In the genomic region with DNA sequence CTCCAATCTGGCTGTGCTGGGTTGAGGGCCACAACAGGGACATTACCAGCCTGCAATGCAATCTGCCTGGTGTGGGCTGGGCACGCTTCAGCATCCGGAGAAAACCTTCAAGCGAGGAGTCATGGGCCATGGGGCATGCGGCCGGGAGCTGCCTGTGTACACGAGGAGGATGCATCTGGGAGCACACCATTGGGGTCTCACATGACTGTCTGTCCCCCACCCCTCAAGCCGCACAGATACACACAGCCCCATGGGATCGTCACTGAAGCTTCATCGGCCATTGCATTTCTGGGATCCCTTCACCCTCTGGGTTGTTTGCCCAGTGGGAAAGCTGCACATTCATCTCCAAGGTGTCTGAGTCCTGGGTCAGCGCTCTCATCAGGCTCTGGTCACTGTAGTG, we compare ENCODE assay signal across 27 cellular contexts. TPM values are rescaled to one million over a fixed set of nuclear protein-coding genes. Genes with fewer than 3 reads are reported as not detected.
A peak's percentile ranks its signal among the peaks of the same experiment; 100 is the strongest.
DNase-seq lines count a peak whose midpoint lies in the region; ATAC-seq, FAIRE-seq and TF ChIP-seq lines count a peak whose summit lies in the region.
"Had no signal": no experiment of that assay in that cellular context is flagged by ENCODE, and none has a peak within 500 bp of the region (broad histone marks: within the 10 kb centered on the region; RNA-seq: fewer than 3 reads in every experiment).

No MANE protein-coding gene starts in this region.

- H4K20me1 ChIP-seq in H1 (replicated peaks in 1 of 2; ENCODE audit: control insufficient read depth in 1 of 2, insufficient read depth in 2 of 2, low read length in 2 of 2), result no peaks in the 10 kb centered on the region

- no peaks in the 10 kb centered on the region for H3K79me2 ChIP-seq in H1 (ENCODE audit: control insufficient read depth in 1 of 2, insufficient read depth in 2 of 2, low read length in 2 of 2)

- H2AK5ac ChIP-seq in H1 (ENCODE audit: low read depth, low read length), result no peak overlapping the region

- H3K4ac ChIP-seq in H1 (replicated peaks; ENCODE audit: insufficient read length, low read depth, low read length), result no peak overlapping the region

- no peak for TF ChIP-seq RAD21 in H1 (IDR thresholded peaks at IDR 0.05 in 1 of 2, conservative IDR thresholded peaks at IDR 0.05 in 1 of 2; ENCODE audit: low read depth in 2 of 2, low read length in 2 of 2)

- H3K27me3 ChIP-seq in RWPE2 (ENCODE audit: insufficient read depth, poor library complexity, severe bottlenecking) (peaks cover 27% of the 10 kb centered on the region), H1 (replicated peaks in 1 of 4; ENCODE audit: control insufficient read depth in 3 of 4, extremely low read depth in 1 of 4, insufficient read depth in 3 of 4, low read length in 3 of 4) (no peaks in the 10 kb centered on the region)
- H3K27me3 ChIP-seq: BE2C had no signal

- H3K36me3 Mint-ChIP-seq in type B pancreatic cell, result no peaks in the 10 kb centered on the region
- H3K36me3 Mint-ChIP-seq in CD14-positive monocyte, result no peaks in the 10 kb centered on the region

- CTCF ChIA-PET in H1 (lab: Charles Lee; ENCODE audit: partially characterized antibody), result interaction anchor here (1.1 to 1.3 kb wide), 2 partner anchors 8 to 17 kb away, joined by 4 to 7 read pairs; no protein-coding TSS in a partner anchor

- in situ Hi-C loops in GM13977 (cut with MboI; ENCODE audit: low pct_unique_long_range_greater_than_20kb, low sequenced_read_pairs, unreplicated experiment), result no loop called here

- no peak overlapping the region for H3K4me3 ChIP-seq in RWPE2 (ENCODE audit: severe bottlenecking)
- no peak overlapping the region for H3K4me3 ChIP-seq in H1 (ENCODE audit: extremely low read depth in 1 of 4, insufficient read depth in 2 of 4, low read depth in 3 of 4, low read length in 4 of 4)
- H3K4me3 ChIP-seq: A549, GM12878, GM23248, HAP-1, K562 had no signal

- no peak overlapping the region for H3K27ac Mint-ChIP-seq in type B pancreatic cell
- no peak overlapping the region for H3K27ac Mint-ChIP-seq in CD14-positive monocyte
- H3K27ac Mint-ChIP-seq: CD4-positive, alpha-beta T cell had no signal

- no peak overlapping the region for H3K4me2 ChIP-seq in H1 (ENCODE audit: insufficient read depth in 1 of 2, low read depth in 2 of 2, low read length in 2 of 2)
- H3K4me2 ChIP-seq: A549 had no signal

- H3K4me1 ChIP-seq in RWPE2 (ENCODE audit: insufficient read depth, poor library complexity, severe bottlenecking) (no peaks in the 10 kb centered on the region), H1 (replicated peaks in 1 of 4; ENCODE audit: control insufficient read depth in 3 of 4, insufficient read depth in 4 of 4, low read length in 3 of 4) (peaks cover 0 to 9% (median 6%) of the 10 kb centered on the region in 4 experiments; a peak in 5 of 7 replicates)
- H3K4me1 ChIP-seq: BE2C, HAP-1 had no signal

- no peaks in the 10 kb centered on the region for H3K9me3 ChIP-seq in RWPE2 (ENCODE audit: severe bottlenecking)
- no peaks in the 10 kb centered on the region for H3K9me3 ChIP-seq in H1 (ENCODE audit: insufficient read depth in 2 of 2, low read depth in 1 of 2, low read length in 1 of 2)
- H3K9me3 ChIP-seq: A549, BE2C, HAP-1 had no signal

- no peak for FAIRE-seq in H1 (lab: Jason Lieb, UNC)
- FAIRE-seq: A549, GM12878, HepG2, K562 had no signal

- POLR2A ChIA-PET in H1 (lab: Charles Lee; ENCODE audit: partially characterized antibody), result interaction anchor here (1.0 kb wide), 1 partner anchor 26 kb away, joined by 6 read pairs; no protein-coding TSS in a partner anchor

- no peak overlapping the region for H4K8ac ChIP-seq in H1 (ENCODE audit: extremely low read depth, insufficient read depth, low read length)

- H3K79me1 ChIP-seq in H1 (ENCODE audit: low read depth, low read length), result no peaks in the 10 kb centered on the region

- H2BK120ac ChIP-seq in H1 (replicated peaks; ENCODE audit: low read depth, low read length), result no peak overlapping the region

- TF ChIP-seq CTCF in RWPE2 (IDR thresholded peaks at IDR 0.05; ENCODE audit: poor library complexity, severe bottlenecking) (no peak), H1 (IDR thresholded peaks at IDR 0.05; ENCODE audit: control extremely low read depth in 1 of 3, insufficient read depth in 1 of 3, low read depth in 1 of 3, low read length in 3 of 3) (no peak), omental fat pad (IDR thresholded peaks at IDR 0.05) (no peak), type B pancreatic cell (conservative IDR thresholded peaks at IDR 0.05) (no peak), GM13977 (IDR thresholded peaks at IDR 0.05; ENCODE audit: extremely low read depth, insufficient read depth, missing control alignments) (no peak), CD14-positive monocyte (IDR thresholded peaks at IDR 0.05) (no peak)

- H3K27ac ChIP-seq in RWPE2 (ENCODE audit: poor library complexity, severe bottlenecking), result no peak overlapping the region
- H3K27ac ChIP-seq in H1 (ENCODE audit: low read depth, low read length), result no peak overlapping the region
- H3K27ac ChIP-seq: A549, GM23248, HL-60 had no signal

- peak; percentile 12 for DNase-seq in RWPE2 (ENCODE audit: low spot score)
- peak in 1 of 2 experiments; percentile 34 for DNase-seq in H1 (ENCODE audit: low read depth in 1 of 2, low spot score in 2 of 2)
- peak; percentile 4 for DNase-seq in omental fat pad (ENCODE audit: low spot score)
- peak; percentile 61 for DNase-seq in type B pancreatic cell (ENCODE audit: extremely low spot score, unreplicated experiment)
- DNase-seq in GM13977 (ENCODE audit: low spot score), result no peak
- DNase-seq in CD14-positive monocyte (ENCODE audit: low spot score), result no peak
- DNase-seq: BE2C; CD4-positive, alpha-beta T cell; COR-L47; DMS 273 treated with DMSO at 0.1 percent for 48 hours; DMS79 treated with DMSO at 0.1 percent for 48 hours; GM23248; NCI-H1092 treated with DMSO at 0.1 percent for 48 hours; NCI-H146; NCI-H2029; NCI-H2227 treated with DMSO at 0.1 percent for 48 hours; NCI-H510A; NCI-H748 treated with DMSO at 0.1 percent for 48 hours had no signal

- no peak overlapping the region for H2BK5ac ChIP-seq in H1 (ENCODE audit: low read depth, low read length)

- H2BK15ac ChIP-seq in H1 (ENCODE audit: low read length), result no peak overlapping the region

- no peak overlapping the region for H3K18ac ChIP-seq in H1 (ENCODE audit: extremely low read depth, low read length)

- no peaks in the 10 kb centered on the region for H3K23me2 ChIP-seq in H1 (ENCODE audit: low read depth, low read length)

- no peak overlapping the region for H2BK20ac ChIP-seq in H1 (ENCODE audit: low read length)

- TF ChIP-seq POLR2A in H1 (IDR thresholded peaks at IDR 0.05; ENCODE audit: control extremely low read depth in 1 of 2, low read depth in 2 of 2, low read length in 2 of 2), result no peak

- H4K91ac ChIP-seq in H1 (replicated peaks; ENCODE audit: insufficient read length, low read length), result peak overlapping the region; percentile 12

- no peak overlapping the region for H3K9ac ChIP-seq in H1 (replicated peaks in 1 of 4; ENCODE audit: extremely low read depth in 1 of 4, low read depth in 3 of 4, low read length in 3 of 4)
- H3K9ac ChIP-seq: GM23248 had no signal

- WGBS in H1 (ENCODE audit: extremely low coverage in 1 of 2, insufficient coverage in 1 of 2, insufficient read length in 1 of 2, insufficient replicate concordance in 2 of 2, low coverage in 1 of 2, low lambda C conversion rate in 2 of 2, missing lambda C conversion rate in 1 of 2), 2 experiments, result 95% methylated on average over 10 of the region's 10 CpGs; no CpG with 5 or more reads in 1 of the 2 experiments

- H3K9me3 Mint-ChIP-seq in type B pancreatic cell (no peaks in the 10 kb centered on the region), CD14-positive monocyte (peaks cover 0 to 8% (median 2%) of the 10 kb centered on the region in 7 donors)
- H3K9me3 Mint-ChIP-seq: CD4-positive, alpha-beta T cell had no signal

- H2BK12ac ChIP-seq in H1 (ENCODE audit: low read depth, low read length), result no peak overlapping the region

- H3K36me3 ChIP-seq in RWPE2 (ENCODE audit: low read depth), result no peaks in the 10 kb centered on the region
- H3K36me3 ChIP-seq in H1 (ENCODE audit: control insufficient read depth in 2 of 4, insufficient read depth in 4 of 4, low read length in 3 of 4), result no peaks in the 10 kb centered on the region
- H3K36me3 ChIP-seq: BE2C, HAP-1 had no signal

- H3K4me3 Mint-ChIP-seq in type B pancreatic cell (no peak overlapping the region), CD14-positive monocyte (no peak overlapping the region)
- H3K4me3 Mint-ChIP-seq: CD4-positive, alpha-beta T cell had no signal

- H3K14ac ChIP-seq in H1 (ENCODE audit: insufficient read length), result no peak overlapping the region

- H2AFZ ChIP-seq in H1 (ENCODE audit: low read length), result no peak overlapping the region
- H2AFZ ChIP-seq: GM23248 had no signal

- intact Hi-C loops in CD14-positive monocyte (cut with micrococcal nuclease), result no loop called here

- H3K27me3 Mint-ChIP-seq in type B pancreatic cell, result peaks cover 9% of the 10 kb centered on the region
- H3K27me3 Mint-ChIP-seq in CD14-positive monocyte (ENCODE audit: low read depth in 3 of 3), result peaks cover 3 to 21% (median 8%) of the 10 kb centered on the region in 3 donors

- H3K23ac ChIP-seq in H1 (ENCODE audit: insufficient read length), result no peak overlapping the region

- no peak overlapping the region for H4K5ac ChIP-seq in H1 (ENCODE audit: insufficient read length, low read depth, low read length)

- no peak overlapping the region for H3K56ac ChIP-seq in H1 (replicated peaks; ENCODE audit: insufficient read length, low read depth, low read length)

- H3K4me1 Mint-ChIP-seq in type B pancreatic cell (ENCODE audit: unreplicated experiment), result no peaks in the 10 kb centered on the region
- H3K4me1 Mint-ChIP-seq in CD14-positive monocyte, result no peaks in the 10 kb centered on the region

- ATAC-seq in RWPE2 (ENCODE audit: low read depth), result no peak
- no peak for ATAC-seq in omental fat pad (ENCODE audit: low FRiP score)
- no peak for ATAC-seq in GM19351 (IDR thresholded peaks at IDR 0.05; ENCODE audit: unreplicated experiment)
- ATAC-seq: A549, GM12878, HepG2, K562, SK-N-SH treated with all-trans-retinoic acid at 6 μM for 48 hours had no signal

- TF ChIP-seq EP300 in H1 (IDR thresholded peaks at IDR 0.05; ENCODE audit: borderline replicate concordance in 1 of 2, low read depth in 2 of 2, low read length in 2 of 2), result no peak

RNA-seq across cellular contexts. Expression of a gene that starts 9.9 kb away (rescaled TPM):
- not detected in 2 replicates for total RNA-seq in H1 (2021; fragmentation: NEBNext Ultra II Directional; extraction: Animal tissue kit (Norgen Biotek cat#: 25700))
- polyA plus RNA-seq in H1 (2011; rRNA removed), result not detected in 2 replicates
- polyA plus RNA-seq in H1 (2011; cell fraction: cytosol; rRNA removed), result not detected
- not detected for polyA plus RNA-seq in H1 (2011; cell fraction: nucleus; rRNA removed)
- 0.24 TPM in 1 of 4 replicates, not detected in the others for polyA plus RNA-seq in H1 (2012, experiment 1 of 2)
- polyA plus RNA-seq in H1 (2012, experiment 2 of 2), result not detected
- polyA plus RNA-seq in H1 (2013, experiment 1 of 2), result 0.20 TPM
- polyA plus RNA-seq in H1 (2013, experiment 2 of 2), result not detected
- not detected in 2 replicates for polyA minus RNA-seq in H1 (2011; rRNA and poly(A)+ RNA removed)
- polyA minus RNA-seq in H1 (2011; cell fraction: cytosol; rRNA and poly(A)+ RNA removed), result not detected
- not detected for polyA minus RNA-seq in H1 (2011; cell fraction: nucleus; rRNA and poly(A)+ RNA removed)
- not detected for total RNA-seq in omental fat pad
- not detected in 2 replicates for total RNA-seq in type B pancreatic cell (ENCODE audit: low replicate concordance)
- polyA plus RNA-seq in CD14-positive monocyte, result not detected
- total RNA-seq: CD4-positive, alpha-beta T cell; GM12878; GM23248; HepG2; HT-29; K562 had no signal
- polyA plus RNA-seq: A549, GM12878, GM23248, HepG2, K562 had no signal

RNA-seq across cellular contexts. Expression of a gene that starts 14.8 kb away (rescaled TPM):
- not detected in 2 replicates for total RNA-seq in H1 (2021; fragmentation: NEBNext Ultra II Directional; extraction: Animal tissue kit (Norgen Biotek cat#: 25700))
- polyA plus RNA-seq in H1 (2011; rRNA removed) (not detected in 2 replicates), CD14-positive monocyte (not detected)
- not detected for polyA plus RNA-seq in H1 (2011; cell fraction: cytosol; rRNA removed)
- polyA plus RNA-seq in H1 (2011; cell fraction: nucleus; rRNA removed), result not detected
- polyA plus RNA-seq in H1 (2012, experiment 1 of 2), result not detected in 4 replicates
- not detected for polyA plus RNA-seq in H1 (2012, experiment 2 of 2)
- polyA plus RNA-seq in H1 (2013, experiment 1 of 2), result not detected
- polyA plus RNA-seq in H1 (2013, experiment 2 of 2), result not detected
- not detected in 2 replicates for polyA minus RNA-seq in H1 (2011; rRNA and poly(A)+ RNA removed)
- not detected for polyA minus RNA-seq in H1 (2011; cell fraction: cytosol; rRNA and poly(A)+ RNA removed)
- polyA minus RNA-seq in H1 (2011; cell fraction: nucleus; rRNA and poly(A)+ RNA removed), result not detected
- total RNA-seq in omental fat pad (not detected), type B pancreatic cell (ENCODE audit: low replicate concordance) (not detected in 2 replicates)
- total RNA-seq: CD4-positive, alpha-beta T cell; GM12878; GM23248; HepG2; HT-29; K562 had no signal
- polyA plus RNA-seq: A549, GM12878, GM23248, K562 had no signal

RNA-seq across cellular contexts. Expression of a gene that starts 30.5 kb away (rescaled TPM):
- total RNA-seq in H1 (2021; fragmentation: NEBNext Ultra II Directional; extraction: Animal tissue kit (Norgen Biotek cat#: 25700)), result not detected in 2 replicates
- polyA plus RNA-seq in H1 (2011; rRNA removed), result 0.19 TPM in 1 of 2 replicates, not detected in the other
- polyA plus RNA-seq in H1 (2011; cell fraction: cytosol; rRNA removed), result not detected
- polyA plus RNA-seq in H1 (2011; cell fraction: nucleus; rRNA removed), result not detected
- not detected in 4 replicates for polyA plus RNA-seq in H1 (2012, experiment 1 of 2)
- polyA plus RNA-seq in H1 (2012, experiment 2 of 2), result not detected
- polyA plus RNA-seq in H1 (2013, experiment 1 of 2), result not detected
- polyA plus RNA-seq in H1 (2013, experiment 2 of 2), result 0.13 TPM
- not detected in 2 replicates for polyA minus RNA-seq in H1 (2011; rRNA and poly(A)+ RNA removed)
- polyA minus RNA-seq in H1 (2011; cell fraction: cytosol; rRNA and poly(A)+ RNA removed), result not detected
- not detected for polyA minus RNA-seq in H1 (2011; cell fraction: nucleus; rRNA and poly(A)+ RNA removed)
- total RNA-seq in omental fat pad, result not detected
- not detected in 2 replicates for total RNA-seq in type B pancreatic cell (ENCODE audit: low replicate concordance)
- polyA plus RNA-seq in CD14-positive monocyte, result not detected
- total RNA-seq: CD4-positive, alpha-beta T cell; GM12878; GM23248; HT-29 had no signal
- polyA plus RNA-seq: A549, GM12878, GM23248 had no signal

RNA-seq across cellular contexts. Expression of a gene that starts 30.6 kb away (rescaled TPM):
- 78.6 and 78.8 TPM in 2 replicates for total RNA-seq in H1 (2021; fragmentation: NEBNext Ultra II Directional; extraction: Animal tissue kit (Norgen Biotek cat#: 25700))
- 476 and 530 TPM in 2 replicates for polyA plus RNA-seq in H1 (2011; rRNA removed)
- polyA plus RNA-seq in H1 (2011; cell fraction: cytosol; rRNA removed), result 259 TPM
- 320 TPM for polyA plus RNA-seq in H1 (2011; cell fraction: nucleus; rRNA removed)
- 55.2 to 114 TPM (median 111 TPM) in 4 replicates for polyA plus RNA-seq in H1 (2012, experiment 1 of 2)
- 122 TPM for polyA plus RNA-seq in H1 (2012, experiment 2 of 2)
- 112 TPM for polyA plus RNA-seq in H1 (2013, experiment 1 of 2)
- polyA plus RNA-seq in H1 (2013, experiment 2 of 2), result 119 TPM
- polyA minus RNA-seq in H1 (2011; rRNA and poly(A)+ RNA removed), result 161 and 164 TPM in 2 replicates
- polyA minus RNA-seq in H1 (2011; cell fraction: cytosol; rRNA and poly(A)+ RNA removed), result 116 TPM
- polyA minus RNA-seq in H1 (2011; cell fraction: nucleus; rRNA and poly(A)+ RNA removed), result 86.0 TPM
- 10 to 100 TPM; 23.5 to 46.8 (median 34.9) TPM for total RNA-seq in omental fat pad
- 50.0 and 55.2 TPM in 2 replicates for total RNA-seq in type B pancreatic cell (ENCODE audit: low replicate concordance)
- polyA plus RNA-seq in CD14-positive monocyte, result 10 to 100 TPM; 27.9 to 30.2 TPM

RNA-seq across cellular contexts. Expression of a gene that starts 51.5 kb away (rescaled TPM):
- 32.7 and 35.9 TPM in 2 replicates for total RNA-seq in H1 (2021; fragmentation: NEBNext Ultra II Directional; extraction: Animal tissue kit (Norgen Biotek cat#: 25700))
- polyA plus RNA-seq in H1 (2011; rRNA removed), result 9.8 and 17.4 TPM in 2 replicates
- polyA plus RNA-seq in H1 (2011; cell fraction: cytosol; rRNA removed), result 18.3 TPM
- polyA plus RNA-seq in H1 (2011; cell fraction: nucleus; rRNA removed), result 33.1 TPM
- 15.6 to 25.7 TPM (median 25.0 TPM) in 4 replicates for polyA plus RNA-seq in H1 (2012, experiment 1 of 2)
- polyA plus RNA-seq in H1 (2012, experiment 2 of 2), result 13.2 TPM
- 15.4 TPM for polyA plus RNA-seq in H1 (2013, experiment 1 of 2)
- 14.5 TPM for polyA plus RNA-seq in H1 (2013, experiment 2 of 2)
- polyA minus RNA-seq in H1 (2011; rRNA and poly(A)+ RNA removed), result 8.9 and 10.6 TPM in 2 replicates
- polyA minus RNA-seq in H1 (2011; cell fraction: cytosol; rRNA and poly(A)+ RNA removed), result 23.6 TPM
- polyA minus RNA-seq in H1 (2011; cell fraction: nucleus; rRNA and poly(A)+ RNA removed), result 12.8 TPM
- 10 to 100 TPM in 3 of 4 donors, 1 to 10 TPM in 1; 7.3 to 11.3 (median 10.9) TPM for total RNA-seq in omental fat pad
- total RNA-seq in type B pancreatic cell (ENCODE audit: low replicate concordance), result 22.7 and 24.2 TPM in 2 replicates
- polyA plus RNA-seq in CD14-positive monocyte, result under 1 TPM; 0.56 to 0.60 TPM

Comparison
In these comparisons a context has a peak if more than half of its experiments do, and no peak if none do; other contexts are left out.
1. DNase-seq: peak in RWPE2 (single experiment), omental fat pad (single experiment) and type B pancreatic cell (single experiment); none in GM13977 (single experiment) and CD14-positive monocyte (single experiment).